3 cellular contexts compared by ENCODE assay signal in genomic region chr17:69004759-69005158, GRCh38. TPM values are rescaled to one million over a fixed set of nuclear protein-coding genes. Genes with fewer than 3 reads are reported as not detected.
"Had no signal": no experiment of that assay in that cellular context is flagged by ENCODE, and none has a peak within 500 bp of the region (broad histone marks: within the 10 kb centered on the region; RNA-seq: fewer than 3 reads in every experiment).

No MANE protein-coding gene starts in this region.

RNA-seq across cellular contexts. Expression of gene ABCA8, which starts 49.6 kb away (rescaled TPM):
- total RNA-seq: HT1080 had no signal

RNA-seq across cellular contexts. Expression of gene ABCA9, which starts 56.0 kb away (rescaled TPM):
- total RNA-seq: HT1080 had no signal
- polyA plus RNA-seq: HepG2, IMR-90 had no signal
